In the genomic region with DNA sequence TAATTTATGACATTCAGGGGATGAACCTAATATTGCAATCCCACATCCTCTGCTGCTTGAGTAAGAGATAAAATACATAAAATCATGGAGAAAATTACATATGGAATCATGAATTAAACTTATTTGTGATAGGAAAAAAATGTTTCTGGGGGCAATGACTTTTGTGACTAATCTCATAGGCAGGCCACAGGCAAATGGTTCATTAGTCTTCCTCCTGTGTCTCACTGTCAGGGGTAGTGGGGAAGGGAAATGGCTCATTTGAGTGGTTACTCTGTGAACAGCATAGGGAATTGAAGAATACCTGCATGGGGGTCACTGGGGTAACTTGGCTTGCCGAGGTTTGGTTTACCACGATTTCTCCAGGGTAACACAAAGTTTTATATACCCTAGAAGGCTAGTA, we compare ENCODE assay signal across 1 cellular context.
TF ChIP-seq lines count a peak whose summit lies in the region.

No MANE protein-coding gene starts in this region.

TF ChIP-seq in SK-N-SH treated with all-trans-retinoic acid at 6 μM for 48 hours, 23 proteins besides CTCF, POLR2A, EP300 and RAD21 (continued from another document):
- TF ChIP-seq, protein P1, sequence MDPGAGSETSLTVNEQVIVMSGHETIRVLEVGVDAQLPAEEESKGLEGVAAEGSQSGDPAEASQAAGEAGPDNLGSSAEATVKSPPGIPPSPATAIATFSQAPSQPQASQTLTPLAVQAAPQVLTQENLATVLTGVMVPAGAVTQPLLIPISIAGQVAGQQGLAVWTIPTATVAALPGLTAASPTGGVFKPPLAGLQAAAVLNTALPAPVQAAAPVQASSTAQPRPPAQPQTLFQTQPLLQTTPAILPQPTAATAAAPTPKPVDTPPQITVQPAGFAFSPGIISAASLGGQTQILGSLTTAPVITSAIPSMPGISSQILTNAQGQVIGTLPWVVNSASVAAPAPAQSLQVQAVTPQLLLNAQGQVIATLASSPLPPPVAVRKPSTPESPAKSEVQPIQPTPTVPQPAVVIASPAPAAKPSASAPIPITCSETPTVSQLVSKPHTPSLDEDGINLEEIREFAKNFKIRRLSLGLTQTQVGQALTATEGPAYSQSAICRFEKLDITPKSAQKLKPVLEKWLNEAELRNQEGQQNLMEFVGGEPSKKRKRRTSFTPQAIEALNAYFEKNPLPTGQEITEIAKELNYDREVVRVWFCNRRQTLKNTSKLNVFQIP (CRISPR knock-in tag; IDR thresholded peaks at IDR 0.05; ENCODE audit: borderline replicate concordance, low read depth) = no peak
- TF ChIP-seq ZFP30 (CRISPR knock-in tag; IDR thresholded peaks at IDR 0.05) = no peak
- no peak for TF ChIP-seq ESRRG (CRISPR knock-in tag; IDR thresholded peaks at IDR 0.05)
- TF ChIP-seq ISL1 (CRISPR knock-in tag; IDR thresholded peaks at IDR 0.05) = no peak
- TF ChIP-seq RARB (CRISPR knock-in tag; IDR thresholded peaks at IDR 0.05) = no peak
- TF ChIP-seq SNAI2 (CRISPR knock-in tag; IDR thresholded peaks at IDR 0.05) = no peak
- TF ChIP-seq GLIS3 (CRISPR knock-in tag; IDR thresholded peaks at IDR 0.05) = no peak
- TF ChIP-seq, protein P2, sequence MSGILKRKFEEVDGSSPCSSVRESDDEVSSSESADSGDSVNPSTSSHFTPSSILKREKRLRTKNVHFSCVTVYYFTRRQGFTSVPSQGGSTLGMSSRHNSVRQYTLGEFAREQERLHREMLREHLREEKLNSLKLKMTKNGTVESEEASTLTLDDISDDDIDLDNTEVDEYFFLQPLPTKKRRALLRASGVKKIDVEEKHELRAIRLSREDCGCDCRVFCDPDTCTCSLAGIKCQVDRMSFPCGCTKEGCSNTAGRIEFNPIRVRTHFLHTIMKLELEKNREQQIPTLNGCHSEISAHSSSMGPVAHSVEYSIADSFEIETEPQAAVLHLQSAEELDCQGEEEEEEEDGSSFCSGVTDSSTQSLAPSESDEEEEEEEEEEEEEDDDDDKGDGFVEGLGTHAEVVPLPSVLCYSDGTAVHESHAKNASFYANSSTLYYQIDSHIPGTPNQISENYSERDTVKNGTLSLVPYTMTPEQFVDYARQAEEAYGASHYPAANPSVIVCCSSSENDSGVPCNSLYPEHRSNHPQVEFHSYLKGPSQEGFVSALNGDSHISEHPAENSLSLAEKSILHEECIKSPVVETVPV (CRISPR knock-in tag; IDR thresholded peaks at IDR 0.05) = no peak
- TF ChIP-seq ZNF70 (CRISPR knock-in tag; IDR thresholded peaks at IDR 0.05) = no peak
TF ChIP-seq in SK-N-SH treated with all-trans-retinoic acid at 6 μM for 48 hours: peak in this region for 0.
